ENCODE assay signal across 11 cellular contexts in genomic region chr7:11120068-11120664, GRCh38.
DNase-seq lines count a peak whose midpoint lies in the region; ATAC-seq, FAIRE-seq and TF ChIP-seq lines count a peak whose summit lies in the region.
"Had no signal": no experiment of that assay in that cellular context is flagged by ENCODE, and none has a peak within 500 bp of the region (broad histone marks: within the 10 kb centered on the region; RNA-seq: fewer than 3 reads in every experiment).

No MANE protein-coding gene starts in this region.

- no peak overlapping the region for H3K9ac ChIP-seq in kidney (ENCODE audit: low read length in 2 of 2)

- H3K36me3 ChIP-seq in kidney (ENCODE audit: control insufficient read depth in 1 of 2, insufficient read depth in 2 of 2, low read length in 2 of 2) = no peaks in the 10 kb centered on the region

- no peaks in the 10 kb centered on the region for H3K4me1 ChIP-seq in kidney (ENCODE audit: control insufficient read depth in 1 of 2, insufficient read depth in 1 of 2, low read depth in 1 of 2, low read length in 2 of 2)

- H3K27me3 Mint-ChIP-seq in activated T-cell treated with anti-CD3 and anti-CD28 coated beads, Interleukin-2, amount 50 U/mL, for 24 hours = no peaks in the 10 kb centered on the region
- no peaks in the 10 kb centered on the region for H3K27me3 Mint-ChIP-seq in mesothelial cell of epicardium (ENCODE audit: low read depth)

- peak overlapping the region; percentile 37 for H3K27ac Mint-ChIP-seq in activated T-cell treated with anti-CD3 and anti-CD28 coated beads, Interleukin-2, amount 50 U/mL, for 24 hours
- H3K27ac Mint-ChIP-seq in mesothelial cell of epicardium = peak overlapping the region; percentile 18

- H3K27ac ChIP-seq in kidney (ENCODE audit: low read depth in 2 of 2, low read length in 2 of 2) = no peak overlapping the region
- H3K27ac ChIP-seq: epithelial cell of prostate, skin epidermis had no signal

- intact Hi-C loops in kidney (cut with DNase I) = no loop called here

- TF ChIP-seq CTCF in mesothelial cell of epicardium (IDR thresholded peaks at IDR 0.05; ENCODE audit: unreplicated experiment) (no peak), kidney (IDR thresholded peaks at IDR 0.05; ENCODE audit: borderline replicate concordance, extremely low read depth, insufficient read depth) (no peak)

- no peak for FAIRE-seq in kidney (lab: Jason Lieb, UNC)

- no peaks in the 10 kb centered on the region for H3K9me3 Mint-ChIP-seq in activated T-cell treated with anti-CD3 and anti-CD28 coated beads, Interleukin-2, amount 50 U/mL, for 24 hours
- no peaks in the 10 kb centered on the region for H3K9me3 Mint-ChIP-seq in mesothelial cell of epicardium

- H3K36me3 Mint-ChIP-seq in activated T-cell treated with anti-CD3 and anti-CD28 coated beads, Interleukin-2, amount 50 U/mL, for 24 hours (ENCODE audit: low read depth) = peaks cover 46% of the 10 kb centered on the region
- H3K36me3 Mint-ChIP-seq in mesothelial cell of epicardium = peaks cover 14% of the 10 kb centered on the region

- peaks cover 18% of the 10 kb centered on the region for H3K4me1 Mint-ChIP-seq in activated T-cell treated with anti-CD3 and anti-CD28 coated beads, Interleukin-2, amount 50 U/mL, for 24 hours (ENCODE audit: low read depth)
- H3K4me1 Mint-ChIP-seq in mesothelial cell of epicardium = peaks cover 12% of the 10 kb centered on the region

- no peaks in the 10 kb centered on the region for H3K9me3 ChIP-seq in kidney (ENCODE audit: control insufficient read depth in 1 of 2, low read length in 2 of 2)

- ATAC-seq in GM21529 (IDR thresholded peaks at IDR 0.05; ENCODE audit: unreplicated experiment) = peak; percentile 78
- ATAC-seq in HG03103 (IDR thresholded peaks at IDR 0.05; ENCODE audit: low read depth, unreplicated experiment) = peak; percentile 60

- H3K4me3 Mint-ChIP-seq in activated T-cell treated with anti-CD3 and anti-CD28 coated beads, Interleukin-2, amount 50 U/mL, for 24 hours = no peak overlapping the region
- H3K4me3 Mint-ChIP-seq in mesothelial cell of epicardium = no peak overlapping the region

- no peak for DNase-seq in activated T-cell treated with anti-CD3 and anti-CD28 coated beads, Interleukin-2, amount 50 U/mL, for 24 hours
- no peak for DNase-seq in activated T-cell treated with anti-CD3 and anti-CD28 coated beads for 4 hours
- DNase-seq in mesothelial cell of epicardium (ENCODE audit: low spot score in 2 of 2, unreplicated experiment in 2 of 2) = no peak
- no peak for DNase-seq in NCI-H1105 treated with DMSO at 0.1 percent for 48 hours (lab: John Stamatoyannopoulos, UW)
- DNase-seq in kidney = no peak
- DNase-seq in dedifferentiated amniotic fluid mesenchymal stem cell (ENCODE audit: extremely low spot score) = no peak
- DNase-seq: stimulated activated CD8-positive, alpha-beta memory T cell treated with anti-CD3 and anti-CD28 coated beads, Interleukin-4, amount 100 ng/mL, for 48 hours had no signal

- no peak overlapping the region for H3K4me3 ChIP-seq in kidney (ENCODE audit: low read length in 2 of 2)
- H3K4me3 ChIP-seq: skin epidermis had no signal
